Comparison of ENCODE assay signal across 1 cellular context in the genomic region with DNA sequence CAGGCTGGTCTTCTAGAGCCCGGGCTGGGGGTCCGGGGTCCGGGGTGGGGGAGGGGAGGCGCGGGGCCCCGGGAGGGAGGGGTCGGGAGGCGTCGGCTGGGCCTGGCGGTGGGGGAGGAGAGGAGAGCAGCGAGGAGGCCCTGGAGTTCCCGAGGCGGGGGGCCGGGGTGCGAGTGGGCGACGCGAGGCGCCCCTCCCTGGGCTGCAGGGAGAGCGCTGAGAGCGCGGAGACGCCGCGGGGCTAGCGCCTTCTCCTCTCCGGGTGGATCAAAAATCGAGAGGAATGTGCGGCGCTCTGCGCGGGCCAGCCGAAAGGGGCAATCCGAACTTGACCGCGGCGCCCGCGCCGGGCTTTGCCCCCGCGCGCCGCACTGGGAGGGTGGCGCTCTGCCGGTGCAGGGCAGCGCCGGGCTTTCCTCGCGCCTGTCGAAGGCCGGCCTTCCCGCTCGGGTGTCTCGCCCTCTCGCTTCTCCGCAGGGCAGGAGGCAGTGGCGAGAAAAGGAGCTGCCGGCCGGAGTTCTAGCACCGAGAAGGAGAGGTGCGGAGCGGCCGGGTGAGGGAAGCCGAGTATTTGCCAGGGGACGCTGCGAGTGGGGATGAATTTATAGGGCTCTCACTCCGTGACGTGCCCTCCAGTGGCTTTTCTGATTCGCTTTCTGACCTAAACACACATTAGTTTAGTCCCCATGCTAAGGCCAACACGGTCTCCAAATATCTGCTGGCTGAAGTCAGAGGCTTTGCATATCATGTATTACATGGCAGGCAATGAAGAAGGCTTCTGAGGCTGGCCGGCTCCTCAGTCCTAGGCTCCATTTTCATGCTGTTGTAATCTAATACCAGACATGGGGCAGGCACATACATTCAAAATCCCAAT.
A peak's percentile ranks its signal among the peaks of the same experiment; 100 is the strongest.
TF ChIP-seq lines count a peak whose summit lies in the region.

A gene with protein sequence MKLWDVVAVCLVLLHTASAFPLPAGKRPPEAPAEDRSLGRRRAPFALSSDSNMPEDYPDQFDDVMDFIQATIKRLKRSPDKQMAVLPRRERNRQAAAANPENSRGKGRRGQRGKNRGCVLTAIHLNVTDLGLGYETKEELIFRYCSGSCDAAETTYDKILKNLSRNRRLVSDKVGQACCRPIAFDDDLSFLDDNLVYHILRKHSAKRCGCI (minus strand): TSS at position 6 of the 874 bp plus-strand sequence. CDS start 5,245 bp downstream, outside the sequence.

TF ChIP-seq in WTC11, 78 proteins besides CTCF, POLR2A, EP300 and RAD21 (continued from another document):
- TF ChIP-seq, protein P1, sequence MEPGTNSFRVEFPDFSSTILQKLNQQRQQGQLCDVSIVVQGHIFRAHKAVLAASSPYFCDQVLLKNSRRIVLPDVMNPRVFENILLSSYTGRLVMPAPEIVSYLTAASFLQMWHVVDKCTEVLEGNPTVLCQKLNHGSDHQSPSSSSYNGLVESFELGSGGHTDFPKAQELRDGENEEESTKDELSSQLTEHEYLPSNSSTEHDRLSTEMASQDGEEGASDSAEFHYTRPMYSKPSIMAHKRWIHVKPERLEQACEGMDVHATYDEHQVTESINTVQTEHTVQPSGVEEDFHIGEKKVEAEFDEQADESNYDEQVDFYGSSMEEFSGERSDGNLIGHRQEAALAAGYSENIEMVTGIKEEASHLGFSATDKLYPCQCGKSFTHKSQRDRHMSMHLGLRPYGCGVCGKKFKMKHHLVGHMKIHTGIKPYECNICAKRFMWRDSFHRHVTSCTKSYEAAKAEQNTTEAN (CRISPR knock-in tag; IDR thresholded peaks at IDR 0.05): 0 out of 2 replicates have a peak, but pooled peaks have one; percentile 62
- TF ChIP-seq, protein P2, sequence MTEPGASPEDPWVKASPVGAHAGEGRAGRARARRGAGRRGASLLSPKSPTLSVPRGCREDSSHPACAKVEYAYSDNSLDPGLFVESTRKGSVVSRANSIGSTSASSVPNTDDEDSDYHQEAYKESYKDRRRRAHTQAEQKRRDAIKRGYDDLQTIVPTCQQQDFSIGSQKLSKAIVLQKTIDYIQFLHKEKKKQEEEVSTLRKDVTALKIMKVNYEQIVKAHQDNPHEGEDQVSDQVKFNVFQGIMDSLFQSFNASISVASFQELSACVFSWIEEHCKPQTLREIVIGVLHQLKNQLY (CRISPR knock-in tag; IDR thresholded peaks at IDR 0.05): no peak
- TF ChIP-seq, protein P3, sequence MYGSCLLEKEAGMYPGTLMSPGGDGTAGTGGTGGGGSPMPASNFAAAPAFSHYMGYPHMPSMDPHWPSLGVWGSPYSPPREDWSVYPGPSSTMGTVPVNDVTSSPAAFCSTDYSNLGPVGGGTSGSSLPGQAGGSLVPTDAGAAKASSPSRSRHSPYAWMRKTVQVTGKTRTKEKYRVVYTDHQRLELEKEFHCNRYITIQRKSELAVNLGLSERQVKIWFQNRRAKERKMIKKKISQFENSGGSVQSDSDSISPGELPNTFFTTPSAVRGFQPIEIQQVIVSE (CRISPR knock-in tag; IDR thresholded peaks at IDR 0.05; ENCODE audit: borderline replicate concordance): no peak
- TF ChIP-seq NR3C1 (CRISPR knock-in tag; conservative IDR thresholded peaks at IDR 0.05; ENCODE audit: low read depth) (no peak), ZNF317 (CRISPR knock-in tag; IDR thresholded peaks at IDR 0.05; ENCODE audit: borderline replicate concordance, low read depth) (peak; percentile 55; the same call in 1 of the 2 replicates), TP53 (CRISPR knock-in tag; IDR thresholded peaks at IDR 0.05) (no peak), HMGA2 (CRISPR knock-in tag; IDR thresholded peaks at IDR 0.05) (no peak), ZNF396 (CRISPR knock-in tag; IDR thresholded peaks at IDR 0.05; ENCODE audit: borderline replicate concordance) (no peak)
- TF ChIP-seq, protein P4, sequence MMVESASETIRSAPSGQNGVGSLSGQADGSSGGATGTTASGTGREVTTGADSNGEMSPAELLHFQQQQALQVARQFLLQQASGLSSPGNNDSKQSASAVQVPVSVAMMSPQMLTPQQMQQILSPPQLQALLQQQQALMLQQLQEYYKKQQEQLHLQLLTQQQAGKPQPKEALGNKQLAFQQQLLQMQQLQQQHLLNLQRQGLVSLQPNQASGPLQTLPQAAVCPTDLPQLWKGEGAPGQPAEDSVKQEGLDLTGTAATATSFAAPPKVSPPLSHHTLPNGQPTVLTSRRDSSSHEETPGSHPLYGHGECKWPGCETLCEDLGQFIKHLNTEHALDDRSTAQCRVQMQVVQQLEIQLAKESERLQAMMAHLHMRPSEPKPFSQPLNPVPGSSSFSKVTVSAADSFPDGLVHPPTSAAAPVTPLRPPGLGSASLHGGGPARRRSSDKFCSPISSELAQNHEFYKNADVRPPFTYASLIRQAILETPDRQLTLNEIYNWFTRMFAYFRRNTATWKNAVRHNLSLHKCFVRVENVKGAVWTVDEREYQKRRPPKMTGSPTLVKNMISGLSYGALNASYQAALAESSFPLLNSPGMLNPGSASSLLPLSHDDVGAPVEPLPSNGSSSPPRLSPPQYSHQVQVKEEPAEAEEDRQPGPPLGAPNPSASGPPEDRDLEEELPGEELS (CRISPR knock-in tag; IDR thresholded peaks at IDR 0.05): peak; percentile 93
- TF ChIP-seq, protein P5, sequence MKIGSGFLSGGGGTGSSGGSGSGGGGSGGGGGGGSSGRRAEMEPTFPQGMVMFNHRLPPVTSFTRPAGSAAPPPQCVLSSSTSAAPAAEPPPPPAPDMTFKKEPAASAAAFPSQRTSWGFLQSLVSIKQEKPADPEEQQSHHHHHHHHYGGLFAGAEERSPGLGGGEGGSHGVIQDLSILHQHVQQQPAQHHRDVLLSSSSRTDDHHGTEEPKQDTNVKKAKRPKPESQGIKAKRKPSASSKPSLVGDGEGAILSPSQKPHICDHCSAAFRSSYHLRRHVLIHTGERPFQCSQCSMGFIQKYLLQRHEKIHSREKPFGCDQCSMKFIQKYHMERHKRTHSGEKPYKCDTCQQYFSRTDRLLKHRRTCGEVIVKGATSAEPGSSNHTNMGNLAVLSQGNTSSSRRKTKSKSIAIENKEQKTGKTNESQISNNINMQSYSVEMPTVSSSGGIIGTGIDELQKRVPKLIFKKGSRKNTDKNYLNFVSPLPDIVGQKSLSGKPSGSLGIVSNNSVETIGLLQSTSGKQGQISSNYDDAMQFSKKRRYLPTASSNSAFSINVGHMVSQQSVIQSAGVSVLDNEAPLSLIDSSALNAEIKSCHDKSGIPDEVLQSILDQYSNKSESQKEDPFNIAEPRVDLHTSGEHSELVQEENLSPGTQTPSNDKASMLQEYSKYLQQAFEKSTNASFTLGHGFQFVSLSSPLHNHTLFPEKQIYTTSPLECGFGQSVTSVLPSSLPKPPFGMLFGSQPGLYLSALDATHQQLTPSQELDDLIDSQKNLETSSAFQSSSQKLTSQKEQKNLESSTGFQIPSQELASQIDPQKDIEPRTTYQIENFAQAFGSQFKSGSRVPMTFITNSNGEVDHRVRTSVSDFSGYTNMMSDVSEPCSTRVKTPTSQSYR (CRISPR knock-in tag; IDR thresholded peaks at IDR 0.05): no peak
- TF ChIP-seq, protein P6, sequence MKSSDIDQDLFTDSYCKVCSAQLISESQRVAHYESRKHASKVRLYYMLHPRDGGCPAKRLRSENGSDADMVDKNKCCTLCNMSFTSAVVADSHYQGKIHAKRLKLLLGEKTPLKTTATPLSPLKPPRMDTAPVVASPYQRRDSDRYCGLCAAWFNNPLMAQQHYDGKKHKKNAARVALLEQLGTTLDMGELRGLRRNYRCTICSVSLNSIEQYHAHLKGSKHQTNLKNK (CRISPR knock-in tag; IDR thresholded peaks at IDR 0.05): no peak
- TF ChIP-seq, protein P7, sequence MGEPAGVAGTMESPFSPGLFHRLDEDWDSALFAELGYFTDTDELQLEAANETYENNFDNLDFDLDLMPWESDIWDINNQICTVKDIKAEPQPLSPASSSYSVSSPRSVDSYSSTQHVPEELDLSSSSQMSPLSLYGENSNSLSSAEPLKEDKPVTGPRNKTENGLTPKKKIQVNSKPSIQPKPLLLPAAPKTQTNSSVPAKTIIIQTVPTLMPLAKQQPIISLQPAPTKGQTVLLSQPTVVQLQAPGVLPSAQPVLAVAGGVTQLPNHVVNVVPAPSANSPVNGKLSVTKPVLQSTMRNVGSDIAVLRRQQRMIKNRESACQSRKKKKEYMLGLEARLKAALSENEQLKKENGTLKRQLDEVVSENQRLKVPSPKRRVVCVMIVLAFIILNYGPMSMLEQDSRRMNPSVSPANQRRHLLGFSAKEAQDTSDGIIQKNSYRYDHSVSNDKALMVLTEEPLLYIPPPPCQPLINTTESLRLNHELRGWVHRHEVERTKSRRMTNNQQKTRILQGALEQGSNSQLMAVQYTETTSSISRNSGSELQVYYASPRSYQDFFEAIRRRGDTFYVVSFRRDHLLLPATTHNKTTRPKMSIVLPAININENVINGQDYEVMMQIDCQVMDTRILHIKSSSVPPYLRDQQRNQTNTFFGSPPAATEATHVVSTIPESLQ (CRISPR knock-in tag; IDR thresholded peaks at IDR 0.05): no peak
- TF ChIP-seq, protein P8, sequence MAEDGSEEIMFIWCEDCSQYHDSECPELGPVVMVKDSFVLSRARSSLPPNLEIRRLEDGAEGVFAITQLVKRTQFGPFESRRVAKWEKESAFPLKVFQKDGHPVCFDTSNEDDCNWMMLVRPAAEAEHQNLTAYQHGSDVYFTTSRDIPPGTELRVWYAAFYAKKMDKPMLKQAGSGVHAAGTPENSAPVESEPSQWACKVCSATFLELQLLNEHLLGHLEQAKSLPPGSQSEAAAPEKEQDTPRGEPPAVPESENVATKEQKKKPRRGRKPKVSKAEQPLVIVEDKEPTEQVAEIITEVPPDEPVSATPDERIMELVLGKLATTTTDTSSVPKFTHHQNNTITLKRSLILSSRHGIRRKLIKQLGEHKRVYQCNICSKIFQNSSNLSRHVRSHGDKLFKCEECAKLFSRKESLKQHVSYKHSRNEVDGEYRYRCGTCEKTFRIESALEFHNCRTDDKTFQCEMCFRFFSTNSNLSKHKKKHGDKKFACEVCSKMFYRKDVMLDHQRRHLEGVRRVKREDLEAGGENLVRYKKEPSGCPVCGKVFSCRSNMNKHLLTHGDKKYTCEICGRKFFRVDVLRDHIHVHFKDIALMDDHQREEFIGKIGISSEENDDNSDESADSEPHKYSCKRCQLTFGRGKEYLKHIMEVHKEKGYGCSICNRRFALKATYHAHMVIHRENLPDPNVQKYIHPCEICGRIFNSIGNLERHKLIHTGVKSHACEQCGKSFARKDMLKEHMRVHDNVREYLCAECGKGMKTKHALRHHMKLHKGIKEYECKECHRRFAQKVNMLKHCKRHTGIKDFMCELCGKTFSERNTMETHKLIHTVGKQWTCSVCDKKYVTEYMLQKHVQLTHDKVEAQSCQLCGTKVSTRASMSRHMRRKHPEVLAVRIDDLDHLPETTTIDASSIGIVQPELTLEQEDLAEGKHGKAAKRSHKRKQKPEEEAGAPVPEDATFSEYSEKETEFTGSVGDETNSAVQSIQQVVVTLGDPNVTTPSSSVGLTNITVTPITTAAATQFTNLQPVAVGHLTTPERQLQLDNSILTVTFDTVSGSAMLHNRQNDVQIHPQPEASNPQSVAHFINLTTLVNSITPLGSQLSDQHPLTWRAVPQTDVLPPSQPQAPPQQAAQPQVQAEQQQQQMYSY (CRISPR knock-in tag; IDR thresholded peaks at IDR 0.05): peak; percentile 89
- TF ChIP-seq, protein P9, sequence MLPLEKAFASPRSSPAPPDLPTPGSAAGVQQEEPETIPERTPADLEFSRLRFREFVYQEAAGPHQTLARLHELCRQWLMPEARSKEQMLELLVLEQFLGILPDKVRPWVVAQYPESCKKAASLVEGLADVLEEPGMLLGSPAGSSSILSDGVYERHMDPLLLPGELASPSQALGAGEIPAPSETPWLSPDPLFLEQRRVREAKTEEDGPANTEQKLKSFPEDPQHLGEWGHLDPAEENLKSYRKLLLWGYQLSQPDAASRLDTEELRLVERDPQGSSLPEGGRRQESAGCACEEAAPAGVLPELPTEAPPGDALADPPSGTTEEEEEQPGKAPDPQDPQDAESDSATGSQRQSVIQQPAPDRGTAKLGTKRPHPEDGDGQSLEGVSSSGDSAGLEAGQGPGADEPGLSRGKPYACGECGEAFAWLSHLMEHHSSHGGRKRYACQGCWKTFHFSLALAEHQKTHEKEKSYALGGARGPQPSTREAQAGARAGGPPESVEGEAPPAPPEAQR (CRISPR knock-in tag; IDR thresholded peaks at IDR 0.05): no peak
